21 cellular contexts compared by ENCODE assay signal in genomic region chr14:60274448-60274847, GRCh38. TPM values are rescaled to one million over a fixed set of nuclear protein-coding genes. Genes with fewer than 3 reads are reported as not detected.
DNase-seq lines count a peak whose midpoint lies in the region; ATAC-seq, FAIRE-seq and TF ChIP-seq lines count a peak whose summit lies in the region.
"Had no signal": no experiment of that assay in that cellular context is flagged by ENCODE, and none has a peak within 500 bp of the region (broad histone marks: within the 10 kb centered on the region; RNA-seq: fewer than 3 reads in every experiment).

No MANE protein-coding gene starts in this region.

- ATAC-seq in natural killer cell = no peak
- ATAC-seq in natural killer cell treated with Interleukin-12 subunit alpha and Interleukin-12 subunit beta and Interleukin-15 and Interleukin-18, amount 100 ng/mL, for 72 hours = no peak
- peak; percentile 89 for ATAC-seq in HepG2
- ATAC-seq in GM21825 (IDR thresholded peaks at IDR 0.05; ENCODE audit: unreplicated experiment) = no peak
- ATAC-seq: HCT116, Panc1 had no signal

- H3K4me3 Mint-ChIP-seq in natural killer cell = peak overlapping the region; percentile 1
- H3K4me3 Mint-ChIP-seq in natural killer cell treated with Interleukin-12 subunit alpha and Interleukin-12 subunit beta and Interleukin-15 and Interleukin-18, amount 100 ng/mL, for 72 hours = no peak overlapping the region
- H3K4me3 Mint-ChIP-seq: B cell had no signal

- H4K20me1 ChIP-seq in HepG2 (ENCODE audit: insufficient read depth, low read length) = peaks cover 42% of the 10 kb centered on the region

- in situ Hi-C loops in SK-MEL-5 (cut with HindIII; ENCODE audit: low pct_unique_long_range_greater_than_20kb, low sequenced_read_pairs) (no loop called here), HepG2 (cut with HindIII; ENCODE audit: extremely low pct_ligation_motif_present, low pct_unique_long_range_greater_than_20kb) (no loop called here)

- H3K9me3 ChIP-seq in HepG2 (ENCODE audit: low read length) (no peaks in the 10 kb centered on the region), left ventricle myocardium inferior (replicated peaks) (peaks cover 4% of the 10 kb centered on the region)

- H3K36me3 ChIP-seq in HepG2 (replicated peaks in 1 of 2; ENCODE audit: control insufficient read depth in 1 of 2, insufficient read depth in 2 of 2, low read length in 2 of 2) (no peaks in the 10 kb centered on the region), left ventricle myocardium inferior (no peaks in the 10 kb centered on the region)

- no peak for TF ChIP-seq RAD21 in HepG2 (CRISPR knock-in tag; IDR thresholded peaks at IDR 0.05)

- H2AFZ ChIP-seq in HepG2 (ENCODE audit: low read length) = no peak overlapping the region
- H2AFZ ChIP-seq: GM23248 had no signal

- H3K79me2 ChIP-seq in HepG2 (ENCODE audit: insufficient read depth, low read length) = peaks cover 74% of the 10 kb centered on the region

- H3K4me1 ChIP-seq in HepG2 (ENCODE audit: insufficient read depth, low read length) = peaks cover 55% of the 10 kb centered on the region
- peaks cover 86% of the 10 kb centered on the region for H3K4me1 ChIP-seq in left ventricle myocardium inferior

- H3K27me3 ChIP-seq in HepG2 (ENCODE audit: control insufficient read depth in 1 of 2, insufficient read depth in 2 of 2, low read length in 2 of 2) (no peaks in the 10 kb centered on the region), left ventricle myocardium inferior (ENCODE audit: low read depth) (no peaks in the 10 kb centered on the region)

- 0 out of 2 replicates have a peak overlapping the region, but pooled peaks have one; percentile 13 for H3K4me2 ChIP-seq in HepG2 (ENCODE audit: low read depth, low read length)
- H3K4me2 ChIP-seq: KMS-11 had no signal

- TF ChIP-seq EP300 in HepG2 (IDR thresholded peaks at IDR 0.05; ENCODE audit: low read depth in 2 of 2, low read length in 2 of 2) (peak in 1 of 2 experiments; percentile 47; a peak in 1 of 4 replicates), HepG2 (CRISPR knock-in tag; IDR thresholded peaks at IDR 0.05; ENCODE audit: borderline replicate concordance) (no peak)

- no peaks in the 10 kb centered on the region for H3K9me3 Mint-ChIP-seq in natural killer cell
- H3K9me3 Mint-ChIP-seq in natural killer cell treated with Interleukin-12 subunit alpha and Interleukin-12 subunit beta and Interleukin-15 and Interleukin-18, amount 100 ng/mL, for 72 hours = peaks cover 3% of the 10 kb centered on the region

- H3K4me1 Mint-ChIP-seq in natural killer cell = peaks cover 76 to 78% of the 10 kb centered on the region in 2 donors
- H3K4me1 Mint-ChIP-seq in natural killer cell treated with Interleukin-12 subunit alpha and Interleukin-12 subunit beta and Interleukin-15 and Interleukin-18, amount 100 ng/mL, for 72 hours (ENCODE audit: low read depth in 2 of 2) = peaks cover 58 to 65% of the 10 kb centered on the region in 2 donors

- no peak for TF ChIP-seq POLR2A in HepG2 (IDR thresholded peaks at IDR 0.05; ENCODE audit: insufficient read depth in 1 of 2, low read depth in 2 of 2, low read length in 2 of 2)

- CTCF ChIA-PET in HepG2 (lab: Yijun Ruan, JAX; ENCODE audit: low intra/inter-chr PET ratio, low total read pairs) = no interaction called here

- FAIRE-seq in HepG2 (lab: Jason Lieb, UNC) = peak; percentile 15

- TF ChIP-seq CTCF in natural killer cell (IDR thresholded peaks at IDR 0.05) = no peak
- TF ChIP-seq CTCF in HepG2 (CRISPR knock-in tag; IDR thresholded peaks at IDR 0.05) = no peak
- no peak for TF ChIP-seq CTCF in left ventricle myocardium inferior (IDR thresholded peaks at IDR 0.05; ENCODE audit: borderline replicate concordance)

- H3K36me3 Mint-ChIP-seq in natural killer cell = no peaks in the 10 kb centered on the region
- H3K36me3 Mint-ChIP-seq in natural killer cell treated with Interleukin-12 subunit alpha and Interleukin-12 subunit beta and Interleukin-15 and Interleukin-18, amount 100 ng/mL, for 72 hours = no peaks in the 10 kb centered on the region

- DNase-seq in natural killer cell (no peak), SK-MEL-5 (ENCODE audit: low read depth, low spot score) (peak; percentile 40), HepG2 (ENCODE audit: low spot score) (peak; percentile 52), left ventricle myocardium inferior (no peak), UCSD-AML1 (lab: John Stamatoyannopoulos, UW; ENCODE audit: unreplicated experiment) (no peak), NCI-H526 treated with DMSO at 0.1 percent for 48 hours (lab: John Stamatoyannopoulos, UW) (no peak)
- DNase-seq in natural killer cell treated with Interleukin-12 subunit alpha and Interleukin-12 subunit beta and Interleukin-15 and Interleukin-18, amount 100 ng/mL, for 72 hours (ENCODE audit: low spot score) = no peak
- DNase-seq: 8988T; CD4-positive, alpha-beta memory T cell; DMS79; GM23248; NCI-H1417 treated with DMSO at 0.1 percent for 48 hours; NCI-H187 treated with DMSO at 0.1 percent for 48 hours; NCI-H345; NCI-H524 treated with DMSO at 0.1 percent for 48 hours; SW 1271 had no signal

- H3K27ac Mint-ChIP-seq in natural killer cell = peak overlapping the region in 1 of 2 donors; percentile 9
- peak overlapping the region in 1 of 2 donors; percentile 40 for H3K27ac Mint-ChIP-seq in natural killer cell treated with Interleukin-12 subunit alpha and Interleukin-12 subunit beta and Interleukin-15 and Interleukin-18, amount 100 ng/mL, for 72 hours
- H3K27ac Mint-ChIP-seq: B cell had no signal

- H3K27me3 Mint-ChIP-seq in natural killer cell (ENCODE audit: low read depth in 2 of 2) = no peaks in the 10 kb centered on the region
- H3K27me3 Mint-ChIP-seq in natural killer cell treated with Interleukin-12 subunit alpha and Interleukin-12 subunit beta and Interleukin-15 and Interleukin-18, amount 100 ng/mL, for 72 hours = no peaks in the 10 kb centered on the region
- H3K27me3 Mint-ChIP-seq: B cell; CD4-positive, alpha-beta memory T cell had no signal

- BruUV-seq in HepG2 (replicated peaks; lab: Mats Ljungman, UMichigan) = no TSS peak

- POLR2A ChIA-PET in HepG2 (lab: Yijun Ruan, JAX) = interaction anchor here (0.6 kb wide), 1 partner anchor 25 kb away, joined by 3 read pairs; the partner anchor contains the start of gene PPM1A

- H3K4me3 ChIP-seq in HepG2 (replicated peaks in 1 of 3; ENCODE audit: insufficient read depth in 1 of 3, low read depth in 2 of 3, low read length in 3 of 3) (no peak overlapping the region), left ventricle myocardium inferior (no peak overlapping the region)
- H3K4me3 ChIP-seq: GM23248 had no signal

- H3K27ac ChIP-seq in HepG2 (ENCODE audit: extremely low read length, insufficient read depth, low read length) = no peak overlapping the region
- no peak overlapping the region for H3K27ac ChIP-seq in left ventricle myocardium inferior (replicated peaks)
- H3K27ac ChIP-seq: GM23248, KMS-11 had no signal

- intact Hi-C loops in natural killer cell (cut with micrococcal nuclease) = no loop called here
- intact Hi-C loops in HepG2 (cut with micrococcal nuclease; ENCODE audit: unreplicated experiment) = loop anchor here (2.0 kb wide), 1 partner anchor 14 kb away; no protein-coding TSS in a partner anchor
- intact Hi-C loops in left ventricle myocardium inferior (cut with micrococcal nuclease) = no loop called here

- H3K9ac ChIP-seq in HepG2 (ENCODE audit: insufficient read depth, low read depth, low read length) = no peak overlapping the region
- H3K9ac ChIP-seq: GM23248, KMS-11 had no signal

TF ChIP-seq in HepG2, 621 proteins besides CTCF, POLR2A, EP300 and RAD21 (continues in another document):
- TF ChIP-seq RBM22 (optimal IDR thresholded peaks at IDR 0.05; ENCODE audit: low read length) (no peak), ZNF556 (CRISPR knock-in tag; IDR thresholded peaks at IDR 0.05; ENCODE audit: borderline replicate concordance) (no peak), GATAD2A (CRISPR knock-in tag; IDR thresholded peaks at IDR 0.05) (peak; percentile 32; the same call in 1 of the 2 replicates), ZNF720 (CRISPR knock-in tag; IDR thresholded peaks at IDR 0.05) (no peak), MED1 (CRISPR knock-in tag; IDR thresholded peaks at IDR 0.05) (no peak), SOX6 (IDR thresholded peaks at IDR 0.05) (no peak), SOX6 (CRISPR knock-in tag; IDR thresholded peaks at IDR 0.05) (no peak), SOX13 (IDR thresholded peaks at IDR 0.05) (no peak), SOX13 (CRISPR knock-in tag; conservative IDR thresholded peaks at IDR 0.05 in 1 of 2, IDR thresholded peaks at IDR 0.05 in 1 of 2) (0 out of 4 replicates have a peak, but pooled peaks of 1 of the 2 experiments have one; percentile 23)

RNA-seq across cellular contexts. Expression of gene PPM1A, which starts 25.4 kb away (rescaled TPM):
- total RNA-seq in natural killer cell = 100 to 1,000 TPM; 118 to 126 (median 119) TPM
- total RNA-seq in natural killer cell treated with Interleukin-12 subunit alpha and Interleukin-12 subunit beta and Interleukin-15 and Interleukin-18, amount 100 ng/mL, for 72 hours = 10 to 100 TPM; 42.6 to 72.3 TPM
- 20.5 and 22.7 TPM in 2 replicates for total RNA-seq in SK-MEL-5 (2014; rRNA removed; shearing (Covaris generic))
- polyA plus RNA-seq in SK-MEL-5 (2015; cell fraction: cytosol; rRNA removed) = 16.7 and 24.0 TPM in 2 replicates
- polyA plus RNA-seq in SK-MEL-5 (2015; cell fraction: nucleus; rRNA removed) = 46.6 and 67.3 TPM in 2 replicates
- total RNA-seq in HepG2 (2016; rRNA removed; fragmentation: Illumina TruSeq; extraction: Trizol) = 29.8 and 37.6 TPM in 2 replicates
- 12.6 and 12.8 TPM in 2 replicates for total RNA-seq in HepG2 (2016; cell fraction: cytosol; rRNA removed; fragmentation: Illumina TruSeq; extraction: Trizol; ENCODE audit: low read depth)
- total RNA-seq in HepG2 (2016; cell fraction: insoluble cytoplasmic fraction; rRNA removed; fragmentation: Illumina TruSeq; extraction: Trizol) = 27.0 and 34.6 TPM in 2 replicates
- total RNA-seq in HepG2 (2016; cell fraction: membrane; rRNA removed; fragmentation: Illumina TruSeq; extraction: Trizol) = 36.5 and 40.3 TPM in 2 replicates
- 23.7 and 28.3 TPM in 2 replicates for total RNA-seq in HepG2 (2016; cell fraction: nucleus; rRNA removed; fragmentation: Illumina TruSeq; extraction: Trizol)
- 20.4 and 23.3 TPM in 2 replicates for polyA plus RNA-seq in HepG2 (2011; rRNA removed)
- 6.8 and 14.1 TPM in 2 replicates for polyA plus RNA-seq in HepG2 (2011; cell fraction: cytosol; rRNA removed)
- 13.7 and 18.0 TPM in 2 replicates for polyA plus RNA-seq in HepG2 (2011; cell fraction: nucleus; rRNA removed)
- polyA plus RNA-seq in HepG2 (2012) = 29.6 and 41.4 TPM in 2 replicates
- polyA plus RNA-seq in HepG2 (2016; cell fraction: cytosol; fragmentation: Illumina TruSeq; extraction: Trizol; ENCODE audit: low read depth) = 9.4 and 10.8 TPM in 2 replicates
- 30.9 and 34.7 TPM in 2 replicates for polyA plus RNA-seq in HepG2 (2016; cell fraction: insoluble cytoplasmic fraction; fragmentation: Illumina TruSeq; extraction: Trizol; ENCODE audit: low read depth)
- 23.2 and 25.1 TPM in 2 replicates for polyA plus RNA-seq in HepG2 (2016; cell fraction: membrane; fragmentation: Illumina TruSeq; extraction: Trizol; ENCODE audit: low read depth)
- polyA plus RNA-seq in HepG2 (2016; cell fraction: nucleus; fragmentation: Illumina TruSeq; extraction: Trizol; ENCODE audit: insufficient read depth, low read depth) = 42.0 and 44.4 TPM in 2 replicates
- 36.9 and 46.4 TPM in 2 replicates for polyA minus RNA-seq in HepG2 (2011; rRNA and poly(A)+ RNA removed; ENCODE audit: low replicate concordance)
- 25.6 and 32.2 TPM in 2 replicates for polyA minus RNA-seq in HepG2 (2011; cell fraction: cytosol; rRNA and poly(A)+ RNA removed)
- 49.9 and 56.8 TPM in 2 replicates for polyA minus RNA-seq in HepG2 (2011; cell fraction: nucleus; rRNA and poly(A)+ RNA removed)
- total RNA-seq in left ventricle myocardium inferior = 98.8 TPM

Comparison
In these comparisons a context has a peak if more than half of its experiments do, and no peak if none do; other contexts are left out.
1. DNase-seq: peak in SK-MEL-5 (single experiment) and HepG2 (single experiment); none in natural killer cell (single experiment), natural killer cell treated with Interleukin-12 subunit alpha and Interleukin-12 subunit beta and Interleukin-15 and Interleukin-18, amount 100 ng/mL, for 72 hours (single experiment), left ventricle myocardium inferior (single experiment), UCSD-AML1 (single experiment) and NCI-H526 treated with DMSO at 0.1 percent for 48 hours (single experiment).